Comparison of ENCODE assay signal across 1 cellular context in genomic region chr5:145521066-145521465, GRCh38.
TF ChIP-seq lines count a peak whose summit lies in the region.

No MANE protein-coding gene starts in this region.

TF ChIP-seq in GM23338, 12 proteins besides CTCF, POLR2A, EP300 and RAD21 (continued from another document):
- no peak for TF ChIP-seq ZNF462 (CRISPR knock-in tag; IDR thresholded peaks at IDR 0.05)
- no peak for TF ChIP-seq JUNB (IDR thresholded peaks at IDR 0.05; ENCODE audit: unreplicated experiment)
- no peak for TF ChIP-seq POLR2AphosphoS5 (IDR thresholded peaks at IDR 0.05; ENCODE audit: low read depth)
- TF ChIP-seq CREB1 (CRISPR knock-in tag; IDR thresholded peaks at IDR 0.05; ENCODE audit: low read depth): no peak
- no peak for TF ChIP-seq ZNF114 (CRISPR knock-in tag; IDR thresholded peaks at IDR 0.05)
